Comparison of ENCODE assay signal across 9 cellular contexts in the genomic region with DNA sequence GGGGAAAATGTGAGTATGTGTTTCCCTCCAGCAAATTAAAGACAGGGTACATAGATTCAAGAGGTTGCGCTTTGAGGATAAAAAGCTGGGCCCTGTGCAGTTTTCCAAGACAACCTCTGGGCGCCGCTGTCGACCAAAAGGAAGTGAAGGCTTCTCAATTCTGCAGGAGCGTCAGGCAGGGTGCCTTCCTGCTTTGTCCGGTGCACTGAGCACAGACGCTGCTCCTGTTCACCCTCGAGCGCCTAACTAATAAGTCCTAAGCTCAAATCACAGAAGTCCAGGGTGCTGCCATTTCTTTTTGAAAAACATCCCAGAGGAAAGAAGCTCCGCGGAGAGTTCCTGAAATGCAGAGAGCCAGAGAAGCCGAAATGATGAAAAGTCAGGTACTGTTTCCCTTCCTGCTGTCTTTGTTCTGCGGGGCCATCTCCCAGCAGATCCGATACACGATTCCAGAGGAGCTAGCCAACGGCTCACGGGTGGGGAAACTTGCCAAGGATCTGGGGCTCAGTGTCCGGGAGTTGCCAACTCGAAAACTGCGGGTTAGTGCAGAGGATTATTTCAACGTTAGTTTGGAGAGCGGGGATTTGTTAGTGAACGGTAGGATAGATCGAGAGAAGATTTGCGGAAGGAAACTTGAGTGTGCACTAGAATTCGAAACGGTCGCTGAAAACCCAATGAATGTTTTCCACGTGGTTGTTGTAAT. TPM values are rescaled to one million over a fixed set of nuclear protein-coding genes. Genes with fewer than 3 reads are reported as not detected.
A peak's percentile ranks its signal among the peaks of the same experiment; 100 is the strongest.
DNase-seq lines count a peak whose midpoint lies in the region; ATAC-seq and TF ChIP-seq lines count a peak whose summit lies in the region.
"Had no signal": no experiment of that assay in that cellular context is flagged by ENCODE, and none has a peak within 500 bp of the region (broad histone marks: within the 10 kb centered on the region; RNA-seq: fewer than 3 reads in every experiment).

A gene (plus strand): TSS at position 183 of the 703 bp plus-strand sequence. CDS start 162 bp downstream, at position 345.

- H3K27me3 ChIP-seq in sigmoid colon, result peaks cover 0 to 50% (median 0%) of the 10 kb centered on the region in 3 donors
- H3K27me3 ChIP-seq: right lobe of liver had no signal

- H3K27ac ChIP-seq in C4-2B (no peak within 1 kb of the TSS), sigmoid colon (no peak within 1 kb of the TSS)
- H3K27ac ChIP-seq: right lobe of liver had no signal

- no peaks in the 10 kb centered on the region for H3K36me3 ChIP-seq in sigmoid colon
- H3K36me3 ChIP-seq: right lobe of liver had no signal

- no peaks in the 10 kb centered on the region for H3K4me1 ChIP-seq in sigmoid colon
- H3K4me1 ChIP-seq: right lobe of liver had no signal

- DNase-seq in NCI-H1436 treated with DMSO at 0.1 percent for 48 hours (lab: John Stamatoyannopoulos, UW) (peak; percentile 37), Right ventricle myocardium inferior (ENCODE audit: missing footprints) (no peak), sigmoid colon (no peak), T-helper 17 cell (no peak)
- peak; percentile 58 for DNase-seq in activated CD8-positive, alpha-beta T cell treated with anti-CD3 and anti-CD28 coated beads, Interleukin-2, amount 10 ng/mL, durations not matched to agents 7 days and 5 days

- H3K27ac Mint-ChIP-seq in activated CD8-positive, alpha-beta T cell treated with anti-CD3 and anti-CD28 coated beads, Interleukin-2, amount 10 ng/mL, durations not matched to agents 7 days and 5 days, result no peak within 1 kb of the TSS
- H3K27ac Mint-ChIP-seq in T-helper 17 cell, result no peak within 1 kb of the TSS

- peak; percentile 84 for TF ChIP-seq CTCF in C4-2B (conservative IDR thresholded peaks at IDR 0.05)
- peak in 1 of 4 experiments; percentile 27 for TF ChIP-seq CTCF in sigmoid colon (IDR thresholded peaks at IDR 0.05)

- no peak for TF ChIP-seq POLR2A in sigmoid colon (IDR thresholded peaks at IDR 0.05)

- peak within 1 kb of the TSS; percentile 22 for H3K4me3 Mint-ChIP-seq in activated CD8-positive, alpha-beta T cell treated with anti-CD3 and anti-CD28 coated beads, Interleukin-2, amount 10 ng/mL, durations not matched to agents 7 days and 5 days
- no peak within 1 kb of the TSS for H3K4me3 Mint-ChIP-seq in T-helper 17 cell

- CTCF ChIA-PET in activated CD8-positive, alpha-beta T cell treated with anti-CD3 and anti-CD28 coated beads, Interleukin-2, amount 10 ng/mL, durations not matched to agents 7 days and 5 days (lab: Charles Lee), result interaction anchor here (0.8 to 2.8 kb wide), 10 partner anchors 10 to 217 kb away, joined by 3 to 8 read pairs (median 6); a partner anchor contains a TSS

- no peaks in the 10 kb centered on the region for H3K4me1 Mint-ChIP-seq in activated CD8-positive, alpha-beta T cell treated with anti-CD3 and anti-CD28 coated beads, Interleukin-2, amount 10 ng/mL, durations not matched to agents 7 days and 5 days (ENCODE audit: low read depth)
- H3K4me1 Mint-ChIP-seq in T-helper 17 cell, result no peaks in the 10 kb centered on the region

- 30 to 39% methylated on average over 29 of the region's 29 CpGs for WGBS in sigmoid colon, 2 donors

- peaks cover 10% of the 10 kb centered on the region for H3K9me3 Mint-ChIP-seq in activated CD8-positive, alpha-beta T cell treated with anti-CD3 and anti-CD28 coated beads, Interleukin-2, amount 10 ng/mL, durations not matched to agents 7 days and 5 days (ENCODE audit: insufficient read depth)

- POLR2A ChIA-PET in activated CD8-positive, alpha-beta T cell treated with anti-CD3 and anti-CD28 coated beads, Interleukin-2, amount 10 ng/mL, durations not matched to agents 7 days and 5 days (lab: Charles Lee), result no interaction called here

- ATAC-seq in GM18907 (IDR thresholded peaks at IDR 0.05; ENCODE audit: unreplicated experiment), result peak; percentile 68
- ATAC-seq in activated CD8-positive, alpha-beta T cell treated with anti-CD3 and anti-CD28 coated beads, Interleukin-2, amount 10 ng/mL, durations not matched to agents 7 days and 5 days, result no peak
- ATAC-seq in Right ventricle myocardium inferior, result peak; percentile 83
- ATAC-seq in T-helper 17 cell, result no peak
- no peak for ATAC-seq in GM18858 (IDR thresholded peaks at IDR 0.05; ENCODE audit: unreplicated experiment)

- peaks cover 17% of the 10 kb centered on the region for H3K27me3 Mint-ChIP-seq in activated CD8-positive, alpha-beta T cell treated with anti-CD3 and anti-CD28 coated beads, Interleukin-2, amount 10 ng/mL, durations not matched to agents 7 days and 5 days (ENCODE audit: low read depth)
- H3K27me3 Mint-ChIP-seq in T-helper 17 cell, result peaks cover 27% of the 10 kb centered on the region

- peaks cover 4% of the 10 kb centered on the region for H3K36me3 Mint-ChIP-seq in activated CD8-positive, alpha-beta T cell treated with anti-CD3 and anti-CD28 coated beads, Interleukin-2, amount 10 ng/mL, durations not matched to agents 7 days and 5 days (ENCODE audit: low read depth)
- H3K36me3 Mint-ChIP-seq in T-helper 17 cell (ENCODE audit: low read depth), result no peaks in the 10 kb centered on the region

- intact Hi-C loops in Right ventricle myocardium inferior (cut with DNase I), result no loop called here
- intact Hi-C loops in sigmoid colon (cut with DNase I), result no loop called here

- TF ChIP-seq EP300 in sigmoid colon (IDR thresholded peaks at IDR 0.05), result no peak

- H3K9me3 ChIP-seq in sigmoid colon (peaks cover 15 to 70% (median 44%) of the 10 kb centered on the region in 4 donors), T-helper 17 cell (ENCODE audit: control insufficient read depth, low read length, poor library complexity, severe bottlenecking) (peaks cover 7% of the 10 kb centered on the region)
- H3K9me3 ChIP-seq: right lobe of liver had no signal

- H3K4me3 ChIP-seq in sigmoid colon, result peak within 1 kb of the TSS in 3 of 4 donors; percentile 9 to 37 (median 20)
- H3K4me3 ChIP-seq: right lobe of liver had no signal

RNA-seq across cellular contexts. Expression of the gene that starts here (rescaled TPM):
- total RNA-seq in activated CD8-positive, alpha-beta T cell treated with anti-CD3 and anti-CD28 coated beads, Interleukin-2, amount 10 ng/mL, durations not matched to agents 7 days and 5 days, result not detected
- 6.7 TPM for total RNA-seq in Right ventricle myocardium inferior
- total RNA-seq in sigmoid colon, result 1 to 10 TPM; 2.5 to 8.4 (median 4.1) TPM
- under 1 TPM in 1 of 3 donors, not detected in 2; 0.26 TPM for polyA plus RNA-seq in sigmoid colon
- total RNA-seq in T-helper 17 cell, result under 1 TPM in 1 of 2 donors, not detected in 1; 0.13 TPM

Comparison
In these comparisons a context has a peak if more than half of its experiments do, and no peak if none do; other contexts are left out.
1. Peak in DNase-seq in activated CD8-positive, alpha-beta T cell treated with anti-CD3 and anti-CD28 coated beads, Interleukin-2, amount 10 ng/mL, durations not matched to agents 7 days and 5 days; RNA of the gene not detected or under 1 TPM.
2. ATAC-seq: peak in GM18907 (single experiment) and Right ventricle myocardium inferior (single experiment); none in activated CD8-positive, alpha-beta T cell treated with anti-CD3 and anti-CD28 coated beads, Interleukin-2, amount 10 ng/mL, durations not matched to agents 7 days and 5 days (single experiment), T-helper 17 cell (single experiment) and GM18858 (single experiment).